ENCODE assay signal across 17 cellular contexts in genomic region chr22:39250131-39250530, GRCh38.
"Had no signal": no experiment of that assay in that cellular context is flagged by ENCODE, and none has a peak within 500 bp of the region (broad histone marks: within the 10 kb centered on the region; RNA-seq: fewer than 3 reads in every experiment).

No MANE protein-coding gene starts in this region.

- H3K36me3 ChIP-seq: cardiac muscle cell, ovary, tibial nerve had no signal

- H3K4me3 Mint-ChIP-seq: activated CD8-positive, alpha-beta memory T cell treated with anti-CD3 and anti-CD28 coated beads, Interleukin-2, amount 10 ng/mL, durations not matched to agents 7 days and 5 days; effector memory CD8-positive, alpha-beta T cell; mesothelial cell of epicardium; stimulated activated memory B cell treated with anti-CD40 and anti-IgM and Interleukin-4, amounts not matched to agents 10 μg/mL and 1 μg/mL and 100 μg/mL, for 72 hours had no signal

- H3K4me3 ChIP-seq: cardiac muscle cell, ovary, tibial nerve had no signal

- H3K9me3 Mint-ChIP-seq: activated T-helper 2 cell treated with anti-CD3 and anti-CD28 coated beads, Interferon-gamma antibody, Interleukin-2, Interleukin-4, amounts not matched to agents 10 μg/mL and 5 μg/mL and 100 μg/mL, durations not matched to agents 14 hours and 24 hours and 36 hours; effector memory CD8-positive, alpha-beta T cell; mesothelial cell of epicardium; stimulated activated memory B cell treated with anti-CD40 and anti-IgM and Interleukin-4, amounts not matched to agents 10 μg/mL and 1 μg/mL and 100 μg/mL, for 72 hours had no signal

- ATAC-seq: activated CD8-positive, alpha-beta memory T cell treated with anti-CD3 and anti-CD28 coated beads, Interleukin-2, amount 10 ng/mL, durations not matched to agents 7 days and 5 days; effector memory CD8-positive, alpha-beta T cell; stimulated activated memory B cell treated with anti-CD40 and anti-IgM and Interleukin-4, amounts not matched to agents 10 μg/mL and 1 μg/mL and 100 μg/mL, for 72 hours had no signal

- DNase-seq: activated CD4-positive, alpha-beta T cell treated with anti-CD3 and anti-CD28 coated beads, Interleukin-2, amount 50 U/mL, for 48 hours; activated CD8-positive, alpha-beta memory T cell treated with anti-CD3 and anti-CD28 coated beads, Interleukin-2, amount 10 ng/mL, durations not matched to agents 7 days and 5 days; activated naive CD4-positive, alpha-beta T cell treated with anti-CD3 and anti-CD28 coated beads, Interleukin-2, amount 50 U/mL, for 16 hours; activated T-cell treated with anti-CD3 and anti-CD28 coated beads, Interleukin-2, amount 50 U/mL, for 1 hour; cortex of kidney; effector memory CD8-positive, alpha-beta T cell; foreskin melanocyte; kidney glomerular epithelial cell; ovary; stimulated activated CD4-positive, alpha-beta T cell treated with anti-CD3 and anti-CD28 coated beads, Interleukin-12 subunit alpha, Interleukin-12 subunit beta, amount 100 ng/mL, for 4 hours; stimulated activated CD4-positive, alpha-beta T cell treated with anti-CD3 and anti-CD28 coated beads, Interleukin-2, amount 100 ng/mL, for 24 hours had no signal

- H3K27ac ChIP-seq: cardiac muscle cell, ovary, tibial nerve, VCaP had no signal

- H3K27me3 ChIP-seq: cardiac muscle cell, ovary, tibial nerve had no signal

- H3K36me3 Mint-ChIP-seq: activated CD8-positive, alpha-beta memory T cell treated with anti-CD3 and anti-CD28 coated beads, Interleukin-2, amount 10 ng/mL, durations not matched to agents 7 days and 5 days; mesothelial cell of epicardium; stimulated activated memory B cell treated with anti-CD40 and anti-IgM and Interleukin-4, amounts not matched to agents 10 μg/mL and 1 μg/mL and 100 μg/mL, for 72 hours had no signal

- H3K9me3 ChIP-seq: ovary, tibial nerve had no signal

- H3K27ac Mint-ChIP-seq: activated CD8-positive, alpha-beta memory T cell treated with anti-CD3 and anti-CD28 coated beads, Interleukin-2, amount 10 ng/mL, durations not matched to agents 7 days and 5 days; activated T-helper 2 cell treated with anti-CD3 and anti-CD28 coated beads, Interferon-gamma antibody, Interleukin-2, Interleukin-4, amounts not matched to agents 10 μg/mL and 5 μg/mL and 100 μg/mL, durations not matched to agents 14 hours and 24 hours and 36 hours; mesothelial cell of epicardium; stimulated activated memory B cell treated with anti-CD40 and anti-IgM and Interleukin-4, amounts not matched to agents 10 μg/mL and 1 μg/mL and 100 μg/mL, for 72 hours had no signal
